Comparison of ENCODE assay signal across 18 cellular contexts in genomic region chr1:43597028-43597427, GRCh38. TPM values are rescaled to one million over a fixed set of nuclear protein-coding genes. Genes with fewer than 3 reads are reported as not detected.
DNase-seq lines count a peak whose midpoint lies in the region; ATAC-seq, FAIRE-seq and TF ChIP-seq lines count a peak whose summit lies in the region.
"Had no signal": no experiment of that assay in that cellular context is flagged by ENCODE, and none has a peak within 500 bp of the region (broad histone marks: within the 10 kb centered on the region; RNA-seq: fewer than 3 reads in every experiment).

No MANE protein-coding gene starts in this region.

- H3K4me2 ChIP-seq in HepG2 (ENCODE audit: low read depth, low read length) (no peak overlapping the region), keratinocyte (ENCODE audit: control insufficient read depth, extremely low read depth, insufficient read depth, low read depth, low read length) (no peak overlapping the region)
- H3K4me2 ChIP-seq: BLaER1 had no signal

- H3K9me3 ChIP-seq in HepG2 (ENCODE audit: low read length): no peaks in the 10 kb centered on the region
- no peaks in the 10 kb centered on the region for H3K9me3 ChIP-seq in right lobe of liver
- H3K9me3 ChIP-seq in keratinocyte (ENCODE audit: control insufficient read depth, low read depth, low read length): no peaks in the 10 kb centered on the region
- H3K9me3 ChIP-seq: BLaER1 had no signal

- H3K79me2 ChIP-seq in HepG2 (ENCODE audit: insufficient read depth, low read length): no peaks in the 10 kb centered on the region
- H3K79me2 ChIP-seq in keratinocyte (ENCODE audit: control insufficient read depth, insufficient read depth, low read length): peaks cover 2% of the 10 kb centered on the region

- no peak for TF ChIP-seq EP300 in HepG2 (IDR thresholded peaks at IDR 0.05; ENCODE audit: low read depth in 2 of 2, low read length in 2 of 2)
- no peak for TF ChIP-seq EP300 in HepG2 (CRISPR knock-in tag; IDR thresholded peaks at IDR 0.05; ENCODE audit: borderline replicate concordance)

- CTCF ChIA-PET in HepG2 (lab: Yijun Ruan, JAX; ENCODE audit: low intra/inter-chr PET ratio, low total read pairs): no interaction called here

- in situ Hi-C loops in HepG2 (cut with HindIII; ENCODE audit: extremely low pct_ligation_motif_present, low pct_unique_long_range_greater_than_20kb): no loop called here

- no peak overlapping the region for H2AFZ ChIP-seq in HepG2 (ENCODE audit: low read length)
- H2AFZ ChIP-seq in keratinocyte (ENCODE audit: control insufficient read depth, low read length): no peak overlapping the region

- TF ChIP-seq POLR2A in HepG2 (IDR thresholded peaks at IDR 0.05; ENCODE audit: insufficient read depth in 1 of 2, low read depth in 2 of 2, low read length in 2 of 2) (no peak), right lobe of liver (IDR thresholded peaks at IDR 0.05) (no peak)

- no peak for TF ChIP-seq RAD21 in HepG2 (CRISPR knock-in tag; IDR thresholded peaks at IDR 0.05)

- no peaks in the 10 kb centered on the region for H3K4me1 ChIP-seq in HepG2 (ENCODE audit: insufficient read depth, low read length)
- no peaks in the 10 kb centered on the region for H3K4me1 ChIP-seq in right lobe of liver
- H3K4me1 ChIP-seq in keratinocyte (ENCODE audit: control insufficient read depth, extremely low read depth, insufficient read depth, low read length): no peaks in the 10 kb centered on the region

- no peak for FAIRE-seq in HepG2 (lab: Jason Lieb, UNC)
- FAIRE-seq in keratinocyte (lab: Jason Lieb, UNC): peak; percentile 46

- no peaks in the 10 kb centered on the region for H3K27me3 Mint-ChIP-seq in activated T-helper 17 cell treated with anti-CD3 and anti-CD28 coated beads, Interleukin-2, amount 50 U/mL, for 72 hours
- H3K27me3 Mint-ChIP-seq in activated T-cell treated with anti-CD3 and anti-CD28 coated beads, Interleukin-2, amount 50 U/mL, for 24 hours: no peaks in the 10 kb centered on the region

- no peaks in the 10 kb centered on the region for H3K9me3 Mint-ChIP-seq in activated T-helper 17 cell treated with anti-CD3 and anti-CD28 coated beads, Interleukin-2, amount 50 U/mL, for 72 hours
- no peaks in the 10 kb centered on the region for H3K9me3 Mint-ChIP-seq in stimulated activated effector memory CD8-positive, alpha-beta T cell treated with anti-CD3 and anti-CD28 coated beads, Interleukin-12 subunit alpha, Interleukin-12 subunit beta, amount 100 ng/mL, for 72 hours
- H3K9me3 Mint-ChIP-seq in activated T-cell treated with anti-CD3 and anti-CD28 coated beads, Interleukin-2, amount 50 U/mL, for 24 hours: no peaks in the 10 kb centered on the region
- H3K9me3 Mint-ChIP-seq: CD14-positive monocyte; CD8-positive, alpha-beta T cell; H9 had no signal

- dilution Hi-C loops in keratinocyte (cut with MboI; ENCODE audit: extremely low pct_ligation_motif_present, low sequenced_read_pairs): no loop called here

- H3K4me1 Mint-ChIP-seq in activated T-helper 17 cell treated with anti-CD3 and anti-CD28 coated beads, Interleukin-2, amount 50 U/mL, for 72 hours: peaks cover 4% of the 10 kb centered on the region
- peaks cover 6% of the 10 kb centered on the region for H3K4me1 Mint-ChIP-seq in stimulated activated effector memory CD8-positive, alpha-beta T cell treated with anti-CD3 and anti-CD28 coated beads, Interleukin-12 subunit alpha, Interleukin-12 subunit beta, amount 100 ng/mL, for 72 hours
- H3K4me1 Mint-ChIP-seq in activated T-cell treated with anti-CD3 and anti-CD28 coated beads, Interleukin-2, amount 50 U/mL, for 24 hours (ENCODE audit: low read depth): no peaks in the 10 kb centered on the region
- H3K4me1 Mint-ChIP-seq: CD14-positive monocyte, H9 had no signal

- WGBS in HepG2 (ENCODE audit: low lambda C conversion rate): 97% methylated on average over 5 of the region's 5 CpGs
- 87% methylated on average over 4 of the region's 5 CpGs for WGBS in right lobe of liver (ENCODE audit: insufficient coverage, low coverage, low lambda C conversion rate, missing lambda C conversion rate)

- H3K36me3 ChIP-seq in HepG2 (replicated peaks in 1 of 2; ENCODE audit: control insufficient read depth in 1 of 2, insufficient read depth in 2 of 2, low read length in 2 of 2) (peaks cover 35 to 48% of the 10 kb centered on the region in 2 experiments), right lobe of liver (peaks cover 0 to 30% (median 9%) of the 10 kb centered on the region in 4 donors), keratinocyte (ENCODE audit: control insufficient read depth in 2 of 2, extremely low read depth in 1 of 2, insufficient read depth in 2 of 2, low read length in 2 of 2) (peaks cover 56 to 63% of the 10 kb centered on the region in 2 experiments)

- intact Hi-C loops in HepG2 (cut with micrococcal nuclease; ENCODE audit: unreplicated experiment) (no loop called here), right lobe of liver (cut with DNase I) (no loop called here)

- no peak overlapping the region for H3K27ac ChIP-seq in HepG2 (ENCODE audit: extremely low read length, insufficient read depth, low read length)
- H3K27ac ChIP-seq in right lobe of liver: no peak overlapping the region
- H3K27ac ChIP-seq in keratinocyte (ENCODE audit: control insufficient read depth, insufficient read depth, low read length): no peak overlapping the region
- H3K27ac ChIP-seq: BLaER1 had no signal

- H3K27ac Mint-ChIP-seq in activated T-helper 17 cell treated with anti-CD3 and anti-CD28 coated beads, Interleukin-2, amount 50 U/mL, for 72 hours: no peak overlapping the region
- no peak overlapping the region for H3K27ac Mint-ChIP-seq in stimulated activated effector memory CD8-positive, alpha-beta T cell treated with anti-CD3 and anti-CD28 coated beads, Interleukin-12 subunit alpha, Interleukin-12 subunit beta, amount 100 ng/mL, for 72 hours
- H3K27ac Mint-ChIP-seq in activated T-cell treated with anti-CD3 and anti-CD28 coated beads, Interleukin-2, amount 50 U/mL, for 24 hours: no peak overlapping the region
- H3K27ac Mint-ChIP-seq: CD14-positive monocyte; CD8-positive, alpha-beta T cell; H9 had no signal

- ATAC-seq in HepG2: no peak
- ATAC-seq in right lobe of liver: no peak
- ATAC-seq in activated T-helper 17 cell treated with anti-CD3 and anti-CD28 coated beads, Interleukin-2, amount 50 U/mL, for 72 hours (replicated peaks): peak; percentile 23
- ATAC-seq in stimulated activated effector memory CD8-positive, alpha-beta T cell treated with anti-CD3 and anti-CD28 coated beads, Interleukin-12 subunit alpha, Interleukin-12 subunit beta, amount 100 ng/mL, for 72 hours: peak; percentile 9
- ATAC-seq: CD8-positive, alpha-beta T cell had no signal

- BruUV-seq in HepG2 (replicated peaks; lab: Mats Ljungman, UMichigan): no TSS peak

- H4K20me1 ChIP-seq in HepG2 (ENCODE audit: insufficient read depth, low read length) (no peaks in the 10 kb centered on the region), keratinocyte (ENCODE audit: control insufficient read depth, extremely low read depth, insufficient read depth, low read length) (no peaks in the 10 kb centered on the region)
- H4K20me1 ChIP-seq: BLaER1 had no signal

- no peaks in the 10 kb centered on the region for H3K9me1 ChIP-seq in keratinocyte (ENCODE audit: control insufficient read depth, extremely low read depth, insufficient read depth, low read length)

- H3K4me3 Mint-ChIP-seq in activated T-helper 17 cell treated with anti-CD3 and anti-CD28 coated beads, Interleukin-2, amount 50 U/mL, for 72 hours: no peak overlapping the region
- no peak overlapping the region for H3K4me3 Mint-ChIP-seq in stimulated activated effector memory CD8-positive, alpha-beta T cell treated with anti-CD3 and anti-CD28 coated beads, Interleukin-12 subunit alpha, Interleukin-12 subunit beta, amount 100 ng/mL, for 72 hours
- no peak overlapping the region for H3K4me3 Mint-ChIP-seq in activated T-cell treated with anti-CD3 and anti-CD28 coated beads, Interleukin-2, amount 50 U/mL, for 24 hours
- H3K4me3 Mint-ChIP-seq: CD14-positive monocyte; CD8-positive, alpha-beta T cell; H9 had no signal

- TF ChIP-seq CTCF in HepG2 (CRISPR knock-in tag; IDR thresholded peaks at IDR 0.05) (no peak), right lobe of liver (IDR thresholded peaks at IDR 0.05) (no peak), keratinocyte (optimal IDR thresholded peaks at IDR 0.05 in 1 of 3, IDR thresholded peaks at IDR 0.05 in 1 of 3, conservative IDR thresholded peaks at IDR 0.05 in 1 of 3; ENCODE audit: extremely low read depth in 1 of 3, insufficient read depth in 2 of 3, low read length in 3 of 3) (no peak)

- H3K27me3 ChIP-seq in HepG2 (ENCODE audit: control insufficient read depth in 1 of 2, insufficient read depth in 2 of 2, low read length in 2 of 2) (no peaks in the 10 kb centered on the region), right lobe of liver (no peaks in the 10 kb centered on the region), keratinocyte (ENCODE audit: control insufficient read depth, extremely low read depth, insufficient read depth, low read length) (no peaks in the 10 kb centered on the region)
- H3K27me3 ChIP-seq: BLaER1 had no signal

- H3K4me3 ChIP-seq in HepG2 (replicated peaks in 1 of 3; ENCODE audit: insufficient read depth in 1 of 3, low read depth in 2 of 3, low read length in 3 of 3): no peak overlapping the region
- no peak overlapping the region for H3K4me3 ChIP-seq in right lobe of liver
- no peak overlapping the region for H3K4me3 ChIP-seq in keratinocyte (ENCODE audit: control insufficient read depth in 2 of 3, extremely low read depth in 1 of 3, insufficient read depth in 2 of 3, low read depth in 1 of 3, low read length in 3 of 3)
- H3K4me3 ChIP-seq: BLaER1 had no signal

- H3K9ac ChIP-seq in HepG2 (ENCODE audit: insufficient read depth, low read depth, low read length) (no peak overlapping the region), keratinocyte (ENCODE audit: control insufficient read depth, extremely low read depth, insufficient read depth, low read length) (no peak overlapping the region)
- H3K9ac ChIP-seq: BLaER1 had no signal

- no peak for DNase-seq in HepG2 (ENCODE audit: low spot score)
- DNase-seq in right lobe of liver: no peak
- no peak for DNase-seq in keratinocyte (ENCODE audit: low read depth, low spot score)
- no peak for DNase-seq in stimulated activated effector memory CD8-positive, alpha-beta T cell treated with anti-CD3 and anti-CD28 coated beads, Interleukin-12 subunit alpha, Interleukin-12 subunit beta, amount 100 ng/mL, for 72 hours (ENCODE audit: low spot score in 2 of 2)
- no peak for DNase-seq in islet precursor cell
- DNase-seq in activated T-cell treated with anti-CD3 and anti-CD28 coated beads, Interleukin-2, amount 50 U/mL, for 24 hours: no peak
- DNase-seq in OCI-M2 (lab: John Stamatoyannopoulos, UW; ENCODE audit: unreplicated experiment): no peak
- DNase-seq: 8988T; Calu3; CD8-positive, alpha-beta T cell; DMS79 treated with DMSO at 0.1 percent for 48 hours; GF-D8; GOT3; H9; IMR-90 had no signal

- POLR2A ChIA-PET in HepG2 (lab: Yijun Ruan, JAX): no interaction called here

- H3K36me3 Mint-ChIP-seq in activated T-helper 17 cell treated with anti-CD3 and anti-CD28 coated beads, Interleukin-2, amount 50 U/mL, for 72 hours (ENCODE audit: low read depth): no peaks in the 10 kb centered on the region
- H3K36me3 Mint-ChIP-seq in stimulated activated effector memory CD8-positive, alpha-beta T cell treated with anti-CD3 and anti-CD28 coated beads, Interleukin-12 subunit alpha, Interleukin-12 subunit beta, amount 100 ng/mL, for 72 hours: no peaks in the 10 kb centered on the region
- H3K36me3 Mint-ChIP-seq in activated T-cell treated with anti-CD3 and anti-CD28 coated beads, Interleukin-2, amount 50 U/mL, for 24 hours (ENCODE audit: low read depth): no peaks in the 10 kb centered on the region
- H3K36me3 Mint-ChIP-seq: CD14-positive monocyte; CD8-positive, alpha-beta T cell had no signal

RNA-seq across cellular contexts. Expression of gene KDM4A, which starts 52.9 kb away (rescaled TPM):
- 20.9 and 27.4 TPM in 2 replicates for total RNA-seq in HepG2 (2016; rRNA removed; fragmentation: Illumina TruSeq; extraction: Trizol)
- total RNA-seq in HepG2 (2016; cell fraction: cytosol; rRNA removed; fragmentation: Illumina TruSeq; extraction: Trizol; ENCODE audit: low read depth): 2.7 and 3.3 TPM in 2 replicates
- total RNA-seq in HepG2 (2016; cell fraction: insoluble cytoplasmic fraction; rRNA removed; fragmentation: Illumina TruSeq; extraction: Trizol): 21.8 and 25.6 TPM in 2 replicates
- total RNA-seq in HepG2 (2016; cell fraction: membrane; rRNA removed; fragmentation: Illumina TruSeq; extraction: Trizol): 7.4 and 7.7 TPM in 2 replicates
- 17.4 and 18.8 TPM in 2 replicates for total RNA-seq in HepG2 (2016; cell fraction: nucleus; rRNA removed; fragmentation: Illumina TruSeq; extraction: Trizol)
- 8.7 and 9.7 TPM in 2 replicates for polyA plus RNA-seq in HepG2 (2011; rRNA removed)
- 5.2 and 7.2 TPM in 2 replicates for polyA plus RNA-seq in HepG2 (2011; cell fraction: cytosol; rRNA removed)
- polyA plus RNA-seq in HepG2 (2011; cell fraction: nucleus; rRNA removed): 7.6 and 9.7 TPM in 2 replicates
- 8.7 and 12.1 TPM in 2 replicates for polyA plus RNA-seq in HepG2 (2012)
- polyA plus RNA-seq in HepG2 (2016; cell fraction: cytosol; fragmentation: Illumina TruSeq; extraction: Trizol; ENCODE audit: low read depth): 0.76 and 0.90 TPM in 2 replicates
- polyA plus RNA-seq in HepG2 (2016; cell fraction: insoluble cytoplasmic fraction; fragmentation: Illumina TruSeq; extraction: Trizol; ENCODE audit: low read depth): 15.7 and 20.7 TPM in 2 replicates
- polyA plus RNA-seq in HepG2 (2016; cell fraction: membrane; fragmentation: Illumina TruSeq; extraction: Trizol; ENCODE audit: low read depth): 2.3 and 2.4 TPM in 2 replicates
- 15.9 and 19.8 TPM in 2 replicates for polyA plus RNA-seq in HepG2 (2016; cell fraction: nucleus; fragmentation: Illumina TruSeq; extraction: Trizol; ENCODE audit: insufficient read depth, low read depth)
- 12.2 and 36.0 TPM in 2 replicates for polyA minus RNA-seq in HepG2 (2011; rRNA and poly(A)+ RNA removed; ENCODE audit: low replicate concordance)
- 5.9 and 8.2 TPM in 2 replicates for polyA minus RNA-seq in HepG2 (2011; cell fraction: cytosol; rRNA and poly(A)+ RNA removed)
- 22.1 and 29.7 TPM in 2 replicates for polyA minus RNA-seq in HepG2 (2011; cell fraction: nucleus; rRNA and poly(A)+ RNA removed)
- total RNA-seq in right lobe of liver: 10 to 100 TPM; 12.7 to 22.5 (median 17.6) TPM
- total RNA-seq in activated T-helper 17 cell treated with anti-CD3 and anti-CD28 coated beads, Interleukin-2, amount 50 U/mL, for 72 hours: 10 to 100 TPM; 25.3 to 34.8 TPM
- polyA plus RNA-seq in keratinocyte: 31.0 to 39.5 TPM (median 31.6 TPM) in 3 replicates
- polyA plus RNA-seq in keratinocyte (2011; ENCODE audit: low read depth): 18.0 TPM
- polyA plus RNA-seq in keratinocyte (2011; cell fraction: cytosol; rRNA removed): 29.4 and 38.4 TPM in 2 replicates
- polyA plus RNA-seq in keratinocyte (2011; cell fraction: nucleus; rRNA removed): 78.8 and 82.6 TPM in 2 replicates
- polyA plus RNA-seq in keratinocyte (2012; ENCODE audit: low replicate concordance): 21.4 and 32.0 TPM in 2 replicates
- polyA minus RNA-seq in keratinocyte: 42.6 to 56.7 TPM (median 45.3 TPM) in 3 replicates
- 19.2 TPM for polyA minus RNA-seq in keratinocyte (2011; cell fraction: cytosol; rRNA and poly(A)+ RNA removed)
- polyA minus RNA-seq in keratinocyte (2011; cell fraction: nucleus; rRNA and poly(A)+ RNA removed): 43.9 and 91.1 TPM in 2 replicates

Comparison
In these comparisons a context has a peak if more than half of its experiments do, and no peak if none do; other contexts are left out.
1. ATAC-seq: peak in activated T-helper 17 cell treated with anti-CD3 and anti-CD28 coated beads, Interleukin-2, amount 50 U/mL, for 72 hours (single experiment) and stimulated activated effector memory CD8-positive, alpha-beta T cell treated with anti-CD3 and anti-CD28 coated beads, Interleukin-12 subunit alpha, Interleukin-12 subunit beta, amount 100 ng/mL, for 72 hours (single experiment); none in HepG2 (single experiment) and right lobe of liver (0 of 4).